Comparison of ENCODE assay signal across 19 cellular contexts in the genomic region with DNA sequence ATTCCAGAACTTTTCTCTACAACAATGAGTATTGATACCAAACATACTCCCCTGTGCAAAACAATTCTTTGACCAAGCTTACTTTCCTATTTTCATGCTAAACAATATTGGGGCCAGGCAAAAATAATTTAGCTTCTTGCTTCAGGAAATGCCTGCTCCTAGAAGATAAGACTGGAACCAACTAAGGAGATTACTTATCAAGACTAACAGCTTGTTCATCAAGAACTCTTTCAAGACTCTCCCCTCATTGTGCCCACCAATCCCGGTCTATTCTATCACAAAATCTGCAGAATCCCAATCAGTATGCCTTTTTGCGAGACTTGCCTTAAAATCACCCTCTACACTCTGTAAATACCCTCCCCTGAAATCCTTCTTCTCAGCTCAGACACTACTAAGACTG.
"Had no signal": no experiment of that assay in that cellular context is flagged by ENCODE, and none has a peak within 500 bp of the region (broad histone marks: within the 10 kb centered on the region; RNA-seq: fewer than 3 reads in every experiment).

No MANE protein-coding gene starts in this region.

- H2AFZ ChIP-seq: hepatocyte had no signal

- DNase-seq: colonic mucosa; effector CD8-positive, alpha-beta T cell; kidney; left lung; mesenchymal stem cell; natural killer cell; ovary; posterior cingulate gyrus; psoas muscle; right cardiac atrium; spleen; stimulated activated CD4-positive, alpha-beta T cell treated with anti-CD3 and anti-CD28 coated beads, Interleukin-4, amount 100 ng/mL, for 4 hours; stimulated activated naive CD8-positive, alpha-beta T cell treated with anti-CD3 and anti-CD28 coated beads, Interleukin-15, Interleukin-2, amounts not matched to agents 100 U/mL and 50 U/mL, for 24 hours; substantia nigra; testis; tibial artery had no signal

- H3K4me2 ChIP-seq: hepatocyte had no signal

- H3K79me2 ChIP-seq: hepatocyte had no signal

- H3K36me3 ChIP-seq: colonic mucosa, left lung, ovary, spleen, tibial artery had no signal

- H3K27ac ChIP-seq: colonic mucosa, hepatocyte, left lung, ovary, psoas muscle, skin epidermis, spleen, testis, tibial artery had no signal

- H3K9me3 ChIP-seq: colonic mucosa, left lung, ovary, psoas muscle, testis, tibial artery had no signal

- H3K4me3 ChIP-seq: colonic mucosa, hepatocyte, left lung, ovary, psoas muscle, skin epidermis, spleen, testis, tibial artery had no signal

- H3K27me3 ChIP-seq: colonic mucosa, hepatocyte, left lung, ovary, spleen, testis, tibial artery had no signal

- H3K4me1 ChIP-seq: colonic mucosa, left lung, psoas muscle, spleen, testis, tibial artery had no signal

- FAIRE-seq: frontal cortex, kidney had no signal
